ENCODE assay signal across 8 cellular contexts in the genomic region with DNA sequence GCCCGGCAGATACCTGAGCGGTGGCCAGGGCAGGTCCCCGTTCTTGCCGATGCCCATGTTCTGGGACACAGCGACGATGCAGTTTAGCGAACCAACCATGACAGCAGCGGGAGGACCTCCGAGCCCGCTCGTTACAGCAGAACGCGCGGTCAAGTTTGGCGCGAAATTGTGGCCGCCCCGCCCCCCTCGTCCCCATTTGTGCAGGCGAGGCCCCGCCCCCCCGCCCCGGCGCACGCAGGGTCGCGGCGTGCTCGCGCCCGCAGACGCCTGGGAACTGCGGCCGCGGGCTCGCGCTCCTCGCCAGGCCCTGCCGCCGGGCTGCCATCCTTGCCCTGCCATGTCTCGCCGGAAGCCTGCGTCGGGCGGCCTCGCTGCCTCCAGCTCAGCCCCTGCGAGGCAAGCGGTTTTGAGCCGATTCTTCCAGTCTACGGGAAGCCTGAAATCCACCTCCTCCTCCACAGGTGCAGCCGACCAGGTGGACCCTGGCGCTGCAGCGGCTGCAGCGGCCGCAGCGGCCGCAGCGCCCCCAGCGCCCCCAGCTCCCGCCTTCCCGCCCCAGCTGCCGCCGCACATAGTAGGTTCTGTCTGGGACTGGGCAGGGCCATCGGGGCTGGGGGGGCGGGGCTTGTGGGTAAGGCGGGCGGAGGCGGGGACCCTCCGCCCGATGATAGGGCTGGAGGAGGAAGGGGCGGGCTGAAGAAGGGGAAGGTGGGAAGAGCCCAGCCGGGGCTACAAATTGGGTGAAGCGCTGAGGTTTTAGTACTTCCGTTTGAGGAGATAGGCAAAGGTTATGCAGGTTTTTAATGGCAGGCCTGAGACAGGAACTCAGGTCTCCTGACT. TPM values are rescaled to one million over a fixed set of nuclear protein-coding genes. Genes with fewer than 3 reads are reported as not detected.
DNase-seq lines count a peak whose midpoint lies in the region; ATAC-seq and TF ChIP-seq lines count a peak whose summit lies in the region.

Gene DHFR (minus strand): TSS at position 593 of the 840 bp plus-strand sequence. CDS start 494 bp downstream, at position 99.
Gene MSH3 (plus strand): TSS at position 262 of the 840 bp plus-strand sequence. CDS start 76 bp downstream, at position 338.

- DNase-seq in BJ (ENCODE audit: low read depth) (peak; percentile 52), NCI-H748 (lab: John Stamatoyannopoulos, UW; ENCODE audit: unreplicated experiment) (peak; percentile 97), dedifferentiated amniotic fluid mesenchymal stem cell (ENCODE audit: extremely low spot score) (peak; percentile 77), left lobe of liver (ENCODE audit: low spot score) (peak; percentile 88)
- peak; percentile 87 for DNase-seq in activated CD4-positive, alpha-beta T cell treated with anti-CD3 and anti-CD28 coated beads, Interleukin-2, amount 50 U/mL, for 1 hour
- DNase-seq in stimulated activated CD4-positive, alpha-beta T cell treated with anti-CD3 and anti-CD28 coated beads, Interleukin-2, amount 100 ng/mL, for 24 hours, result peak; percentile 92 to 94

- peaks cover 2% of the 10 kb centered on the region; the same call in 1 of the 2 replicates for H3K36me3 ChIP-seq in BJ (ENCODE audit: control insufficient read depth, insufficient read depth, low read length)

- POLR2A ChIA-PET in BJ (lab: Charles Lee), result no interaction called here

- CTCF ChIA-PET in BJ (lab: Yijun Ruan, JAX), result interaction anchor here (0.6 kb wide), 1 partner anchor 92 kb away, joined by 3 read pairs; no protein-coding TSS in a partner anchor

- H3K4me3 ChIP-seq in BJ (ENCODE audit: low read depth, low read length), result peak within 1 kb of the TSS; percentile 73

- no peaks in the 10 kb centered on the region for H3K27me3 ChIP-seq in BJ (ENCODE audit: control insufficient read depth, insufficient read depth, low read length)

- ATAC-seq in GM19324 (IDR thresholded peaks at IDR 0.05; ENCODE audit: low FRiP score, unreplicated experiment) (peak; percentile 59), HG03521 (IDR thresholded peaks at IDR 0.05; ENCODE audit: unreplicated experiment) (peak; percentile 38), left lobe of liver (peak; percentile 86)

- TF ChIP-seq CTCF in BJ (IDR thresholded peaks at IDR 0.05; ENCODE audit: insufficient read depth, low read depth, low read length), result peak; percentile 5; the same call in 1 of the 2 replicates

RNA-seq across cellular contexts. Expression of gene DHFR, which starts in this region (rescaled TPM):
- 15.7 and 20.4 TPM in 2 replicates for polyA plus RNA-seq in BJ (2011; rRNA removed)
- polyA minus RNA-seq in BJ (2011; rRNA and poly(A)+ RNA removed), result 8.1 and 10.9 TPM in 2 replicates
- 23.1 TPM for total RNA-seq in left lobe of liver

RNA-seq across cellular contexts. Expression of gene MSH3, which starts in this region (rescaled TPM):
- 4.0 and 6.5 TPM in 2 replicates for polyA plus RNA-seq in BJ (2011; rRNA removed)
- 4.6 and 5.0 TPM in 2 replicates for polyA minus RNA-seq in BJ (2011; rRNA and poly(A)+ RNA removed)
- total RNA-seq in left lobe of liver, result 12.3 TPM

Comparison
In these comparisons a context has a peak if more than half of its experiments do, and no peak if none do; other contexts are left out.
1. Peak in every context shown above with its lines: DNase-seq, ATAC-seq and H3K4me3 ChIP-seq.